29 cellular contexts compared by ENCODE assay signal in the genomic region with DNA sequence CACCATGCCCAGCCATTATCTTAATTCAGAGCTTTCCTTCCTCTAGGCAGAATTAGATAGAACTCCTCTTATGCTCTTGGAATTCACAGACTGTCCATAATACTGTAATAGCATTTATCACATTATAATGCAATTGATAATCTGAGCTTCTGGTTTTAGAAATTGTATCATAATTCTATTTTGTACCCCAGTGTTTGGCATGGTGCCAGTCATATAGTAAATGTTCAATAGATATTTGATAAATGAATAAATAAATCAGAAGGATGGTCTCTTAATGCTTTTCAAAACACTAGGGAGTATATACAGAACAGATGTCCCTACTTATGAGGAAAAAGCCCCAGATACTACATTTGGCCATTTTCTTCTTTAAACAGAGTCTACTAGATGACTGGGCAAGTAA.
"Had no signal": no experiment of that assay in that cellular context is flagged by ENCODE, and none has a peak within 500 bp of the region (broad histone marks: within the 10 kb centered on the region; RNA-seq: fewer than 3 reads in every experiment).

No MANE protein-coding gene starts in this region.

- H3K9me3 Mint-ChIP-seq: activated CD4-positive, alpha-beta memory T cell treated with anti-CD3 and anti-CD28 coated beads for 36 hours; activated CD4-positive, alpha-beta T cell treated with anti-CD3 and anti-CD28 coated beads, Interleukin-2, amount 10 ng/mL, durations not matched to agents 24 days and 14 days; activated naive CD4-positive, alpha-beta T cell treated with anti-CD3 and anti-CD28 coated beads, Interleukin-2, amount 10 ng/mL, durations not matched to agents 7 days and 5 days; activated naive CD8-positive, alpha-beta T cell treated with anti-CD3 and anti-CD28 coated beads, Interleukin-2, amount 10 ng/mL, durations not matched to agents 7 days and 5 days; activated T-helper 1 cell treated with anti-CD3 and anti-CD28 coated beads, Interleukin-12 subunit alpha, Interleukin-12 subunit beta, Interleukin-2, Interleukin-4 antibody, amounts not matched to agents 30 ng/mL and 10 ng/mL and 1 ng/mL, durations not matched to agents 14 hours and 24 hours and 36 hours; brain; effector memory CD8-positive, alpha-beta T cell had no signal

- ATAC-seq: activated CD4-positive, alpha-beta T cell treated with anti-CD3 and anti-CD28 coated beads for 36 hours; activated CD8-positive, alpha-beta memory T cell treated with anti-CD3 and anti-CD28 coated beads, Interleukin-2, amount 10 ng/mL, durations not matched to agents 7 days and 5 days; activated CD8-positive, alpha-beta T cell treated with anti-CD3 and anti-CD28 coated beads, Interleukin-2, amount 10 ng/mL, durations not matched to agents 7 days and 5 days; effector memory CD8-positive, alpha-beta T cell had no signal

- H3K4me1 ChIP-seq: breast epithelium had no signal

- H3K27ac ChIP-seq: breast epithelium, cardiac muscle cell, epithelial cell of prostate had no signal

- H3K27me3 Mint-ChIP-seq: activated CD4-positive, alpha-beta memory T cell treated with anti-CD3 and anti-CD28 coated beads for 36 hours; activated CD4-positive, alpha-beta T cell treated with anti-CD3 and anti-CD28 coated beads for 36 hours; activated CD4-positive, alpha-beta T cell treated with anti-CD3 and anti-CD28 coated beads, Interleukin-2, amount 10 ng/mL, durations not matched to agents 24 days and 14 days; activated CD8-positive, alpha-beta memory T cell treated with anti-CD3 and anti-CD28 coated beads, Interleukin-2, amount 10 ng/mL, durations not matched to agents 7 days and 5 days; activated naive CD4-positive, alpha-beta T cell treated with anti-CD3 and anti-CD28 coated beads, Interleukin-2, amount 10 ng/mL, durations not matched to agents 7 days and 5 days; activated naive CD8-positive, alpha-beta T cell treated with anti-CD3 and anti-CD28 coated beads, Interleukin-2, amount 10 ng/mL, durations not matched to agents 7 days and 5 days; brain; effector memory CD8-positive, alpha-beta T cell had no signal

- DNase-seq: activated CD4-positive, alpha-beta memory T cell treated with anti-CD3 and anti-CD28 coated beads for 36 hours; activated CD4-positive, alpha-beta T cell treated with anti-CD3 and anti-CD28 coated beads for 36 hours; activated CD4-positive, alpha-beta T cell treated with anti-CD3 and anti-CD28 coated beads, Interleukin-2, amount 10 ng/mL, durations not matched to agents 24 days and 14 days; activated CD4-positive, CD25-positive, alpha-beta regulatory T cell; activated CD4-positive, CD25-positive, alpha-beta regulatory T cell treated with anti-CD3 and anti-CD28 coated beads, Interleukin-2, amount 50 U/mL, for 72 hours; activated CD8-positive, alpha-beta memory T cell treated with anti-CD3 and anti-CD28 coated beads, Interleukin-2, amount 10 ng/mL, durations not matched to agents 7 days and 5 days; activated CD8-positive, alpha-beta memory T cell treated with anti-CD3 and anti-CD28 coated beads, Interleukin-2, amount 50 U/mL, for 4 hours; activated CD8-positive, alpha-beta T cell treated with anti-CD3 and anti-CD28 coated beads, Interleukin-2, amount 10 ng/mL, durations not matched to agents 7 days and 5 days; activated gamma-delta T cell; activated naive CD4-positive, alpha-beta T cell; activated naive CD4-positive, alpha-beta T cell treated with anti-CD3 and anti-CD28 coated beads, Interleukin-2, amount 10 ng/mL, durations not matched to agents 7 days and 5 days; activated naive CD8-positive, alpha-beta T cell treated with anti-CD3 and anti-CD28 coated beads, Interleukin-2, amount 10 ng/mL, durations not matched to agents 7 days and 5 days; activated T-cell treated with anti-CD3 and anti-CD28 coated beads, Interleukin-2, amount 50 U/mL, for 1 hour; activated T-cell treated with anti-CD3 and anti-CD28 coated beads, Interleukin-2, amount 50 U/mL, for 48 hours; amygdala; aorta; central memory CD4-positive, alpha-beta T cell; cortex of kidney; dermis blood vessel endothelial cell; effector CD4-positive, alpha-beta T cell; effector memory CD8-positive, alpha-beta T cell; foreskin fibroblast; head of caudate nucleus; T-helper 2 cell had no signal

- H3K27ac Mint-ChIP-seq: activated CD4-positive, alpha-beta memory T cell treated with anti-CD3 and anti-CD28 coated beads for 36 hours; activated CD4-positive, alpha-beta T cell treated with anti-CD3 and anti-CD28 coated beads for 36 hours; activated CD4-positive, alpha-beta T cell treated with anti-CD3 and anti-CD28 coated beads, Interleukin-2, amount 10 ng/mL, durations not matched to agents 24 days and 14 days; activated CD8-positive, alpha-beta memory T cell treated with anti-CD3 and anti-CD28 coated beads, Interleukin-2, amount 10 ng/mL, durations not matched to agents 7 days and 5 days; activated CD8-positive, alpha-beta T cell treated with anti-CD3 and anti-CD28 coated beads, Interleukin-2, amount 10 ng/mL, durations not matched to agents 7 days and 5 days; activated naive CD4-positive, alpha-beta T cell treated with anti-CD3 and anti-CD28 coated beads, Interleukin-2, amount 10 ng/mL, durations not matched to agents 7 days and 5 days; activated naive CD8-positive, alpha-beta T cell treated with anti-CD3 and anti-CD28 coated beads, Interleukin-2, amount 10 ng/mL, durations not matched to agents 7 days and 5 days; activated T-helper 1 cell treated with anti-CD3 and anti-CD28 coated beads, Interleukin-12 subunit alpha, Interleukin-12 subunit beta, Interleukin-2, Interleukin-4 antibody, amounts not matched to agents 30 ng/mL and 10 ng/mL and 1 ng/mL, durations not matched to agents 14 hours and 24 hours and 36 hours had no signal

- H3K4me1 Mint-ChIP-seq: activated CD4-positive, alpha-beta T cell treated with anti-CD3 and anti-CD28 coated beads for 36 hours; activated CD4-positive, alpha-beta T cell treated with anti-CD3 and anti-CD28 coated beads, Interleukin-2, amount 10 ng/mL, durations not matched to agents 24 days and 14 days; activated CD8-positive, alpha-beta memory T cell treated with anti-CD3 and anti-CD28 coated beads, Interleukin-2, amount 10 ng/mL, durations not matched to agents 7 days and 5 days; activated naive CD4-positive, alpha-beta T cell treated with anti-CD3 and anti-CD28 coated beads, Interleukin-2, amount 10 ng/mL, durations not matched to agents 7 days and 5 days; activated naive CD8-positive, alpha-beta T cell treated with anti-CD3 and anti-CD28 coated beads, Interleukin-2, amount 10 ng/mL, durations not matched to agents 7 days and 5 days; brain had no signal

- H3K4me3 Mint-ChIP-seq: activated CD4-positive, alpha-beta memory T cell treated with anti-CD3 and anti-CD28 coated beads for 36 hours; activated CD4-positive, alpha-beta T cell treated with anti-CD3 and anti-CD28 coated beads for 36 hours; activated CD4-positive, alpha-beta T cell treated with anti-CD3 and anti-CD28 coated beads, Interleukin-2, amount 10 ng/mL, durations not matched to agents 24 days and 14 days; activated CD8-positive, alpha-beta memory T cell treated with anti-CD3 and anti-CD28 coated beads, Interleukin-2, amount 10 ng/mL, durations not matched to agents 7 days and 5 days; activated CD8-positive, alpha-beta T cell treated with anti-CD3 and anti-CD28 coated beads, Interleukin-2, amount 10 ng/mL, durations not matched to agents 7 days and 5 days; activated naive CD4-positive, alpha-beta T cell treated with anti-CD3 and anti-CD28 coated beads, Interleukin-2, amount 10 ng/mL, durations not matched to agents 7 days and 5 days; activated naive CD8-positive, alpha-beta T cell treated with anti-CD3 and anti-CD28 coated beads, Interleukin-2, amount 10 ng/mL, durations not matched to agents 7 days and 5 days; activated T-helper 1 cell treated with anti-CD3 and anti-CD28 coated beads, Interleukin-12 subunit alpha, Interleukin-12 subunit beta, Interleukin-2, Interleukin-4 antibody, amounts not matched to agents 30 ng/mL and 10 ng/mL and 1 ng/mL, durations not matched to agents 14 hours and 24 hours and 36 hours; brain; effector memory CD8-positive, alpha-beta T cell had no signal

- H3K27me3 ChIP-seq: breast epithelium, cardiac muscle cell had no signal

- H3K4me3 ChIP-seq: breast epithelium, cardiac muscle cell had no signal

- H3K9me3 ChIP-seq: breast epithelium had no signal
